Comparison of ENCODE assay signal across 18 cellular contexts in genomic region chr12:51008329-51008728, GRCh38. TPM values are rescaled to one million over a fixed set of nuclear protein-coding genes. Genes with fewer than 3 reads are reported as not detected.
DNase-seq lines count a peak whose midpoint lies in the region; ATAC-seq and TF ChIP-seq lines count a peak whose summit lies in the region.
"Had no signal": no experiment of that assay in that cellular context is flagged by ENCODE, and none has a peak within 500 bp of the region (broad histone marks: within the 10 kb centered on the region; RNA-seq: fewer than 3 reads in every experiment).

No MANE protein-coding gene starts in this region.

- peak overlapping the region; percentile 92 for H3K27ac Mint-ChIP-seq in activated T-cell treated with anti-CD3 and anti-CD28 coated beads, Interleukin-2, amount 50 U/mL, for 72 hours
- H3K27ac Mint-ChIP-seq: type B pancreatic cell had no signal

- no peak for ATAC-seq in activated T-cell treated with anti-CD3 and anti-CD28 coated beads, Interleukin-2, amount 50 U/mL, for 72 hours (replicated peaks in 1 of 2)
- ATAC-seq in HG02970 (IDR thresholded peaks at IDR 0.05; ENCODE audit: low FRiP score, unreplicated experiment), result no peak
- ATAC-seq: K562 had no signal

- no peaks in the 10 kb centered on the region for H3K9me3 ChIP-seq in prostate gland
- H3K9me3 ChIP-seq in tibial nerve, result no peaks in the 10 kb centered on the region
- H3K9me3 ChIP-seq: Peyer's patch, right lobe of liver had no signal

- H3K4me3 ChIP-seq in prostate gland (no peak overlapping the region), tibial nerve (peak overlapping the region in 1 of 4 donors; percentile 22)
- H3K4me3 ChIP-seq: K562, Peyer's patch, right lobe of liver had no signal

- TF ChIP-seq CTCF in prostate gland (IDR thresholded peaks at IDR 0.05) (no peak), tibial nerve (IDR thresholded peaks at IDR 0.05) (no peak)

- H3K36me3 Mint-ChIP-seq in activated T-cell treated with anti-CD3 and anti-CD28 coated beads, Interleukin-2, amount 50 U/mL, for 72 hours (ENCODE audit: insufficient read depth in 2 of 2), result peaks cover 3 to 25% of the 10 kb centered on the region in 2 donors

- peaks cover 5% of the 10 kb centered on the region for H3K4me1 ChIP-seq in prostate gland (replicated peaks)
- H3K4me1 ChIP-seq in tibial nerve, result peaks cover 0 to 41% (median 9%) of the 10 kb centered on the region in 4 donors
- H3K4me1 ChIP-seq: right lobe of liver had no signal

- H3K27me3 ChIP-seq in prostate gland (replicated peaks; ENCODE audit: insufficient read depth) (no peaks in the 10 kb centered on the region), tibial nerve (no peaks in the 10 kb centered on the region)
- H3K27me3 ChIP-seq: brain microvascular endothelial cell, Peyer's patch, right lobe of liver had no signal

- no peak for TF ChIP-seq EP300 in tibial nerve (IDR thresholded peaks at IDR 0.05)

- no peaks in the 10 kb centered on the region for H3K36me3 ChIP-seq in prostate gland
- H3K36me3 ChIP-seq in tibial nerve, result peaks cover 0 to 45% (median 8%) of the 10 kb centered on the region in 3 donors

- no peak for DNase-seq in activated T-cell treated with anti-CD3 and anti-CD28 coated beads, Interleukin-2, amount 50 U/mL, for 72 hours
- DNase-seq in activated T-cell treated with anti-CD3 and anti-CD28 coated beads, Interleukin-2, amount 50 U/mL, for 1 hour, result no peak
- DNase-seq in caudate nucleus (lab: John Stamatoyannopoulos, UW) (no peak), prostate gland (ENCODE audit: low spot score) (no peak), tibial nerve (ENCODE audit: low spot score in 2 of 2) (no peak), H4 (ENCODE audit: low spot score) (no peak)
- DNase-seq in stimulated activated CD4-positive, alpha-beta T cell treated with anti-CD3 and anti-CD28 coated beads, Interleukin-2, amount 100 ng/mL, for 24 hours, result no peak
- DNase-seq: brain microvascular endothelial cell, DMS79 treated with DMSO at 0.1 percent for 48 hours, mesenchymal stem cell, NCI-H1048, NCI-H774 had no signal

- no peak overlapping the region for H3K4me3 Mint-ChIP-seq in activated T-cell treated with anti-CD3 and anti-CD28 coated beads, Interleukin-2, amount 50 U/mL, for 72 hours
- H3K4me3 Mint-ChIP-seq: type B pancreatic cell had no signal

- H3K27ac ChIP-seq in caudate nucleus (ENCODE audit: low read depth, low read length), result peak overlapping the region; percentile 85
- H3K27ac ChIP-seq in prostate gland, result peak overlapping the region; percentile 33 to 66
- H3K27ac ChIP-seq in tibial nerve, result peak overlapping the region; percentile 59 to 87 (median 72)
- H3K27ac ChIP-seq: brain microvascular endothelial cell had no signal

- no peaks in the 10 kb centered on the region for H3K9me3 Mint-ChIP-seq in activated T-cell treated with anti-CD3 and anti-CD28 coated beads, Interleukin-2, amount 50 U/mL, for 72 hours
- H3K9me3 Mint-ChIP-seq: type B pancreatic cell had no signal

- intact Hi-C loops in prostate gland (cut with DNase I), result no loop called here

- no peak for TF ChIP-seq POLR2A in prostate gland (IDR thresholded peaks at IDR 0.05)
- no peak for TF ChIP-seq POLR2A in tibial nerve (IDR thresholded peaks at IDR 0.05)

- peaks cover 37% of the 10 kb centered on the region for H3K4me1 Mint-ChIP-seq in activated T-cell treated with anti-CD3 and anti-CD28 coated beads, Interleukin-2, amount 50 U/mL, for 72 hours (ENCODE audit: low read depth)

- H3K27me3 Mint-ChIP-seq in activated T-cell treated with anti-CD3 and anti-CD28 coated beads, Interleukin-2, amount 50 U/mL, for 72 hours (ENCODE audit: low read depth), result no peaks in the 10 kb centered on the region
- H3K27me3 Mint-ChIP-seq: type B pancreatic cell had no signal

- 100% methylated on average over 1 of the region's 1 CpG for WGBS in prostate gland
- 90 to 93% methylated on average over 1 of the region's 1 CpG for WGBS in tibial nerve, 2 donors

RNA-seq across cellular contexts. Expression of gene SLC11A2, which starts 17.9 kb away (rescaled TPM):
- total RNA-seq in activated T-cell treated with anti-CD3 and anti-CD28 coated beads, Interleukin-2, amount 50 U/mL, for 72 hours, result 10 to 100 TPM; 44.8 to 54.5 TPM
- total RNA-seq in prostate gland (10 to 100 TPM; 61.8 to 64.5 TPM), tibial nerve (10 to 100 TPM; 44.0 to 81.9 (median 51.2) TPM)
- total RNA-seq in H4 (2014; rRNA removed; shearing (Covaris generic)), result 19.9 and 21.5 TPM in 2 replicates

RNA-seq across cellular contexts. Expression of gene LETMD1, which starts 39.8 kb away (rescaled TPM):
- total RNA-seq in activated T-cell treated with anti-CD3 and anti-CD28 coated beads, Interleukin-2, amount 50 U/mL, for 72 hours, result 100 to 1,000 TPM; 120 to 129 TPM
- total RNA-seq in prostate gland (10 to 100 TPM; 63.3 to 63.6 TPM), tibial nerve (10 to 100 TPM; 52.3 to 72.4 (median 66.7) TPM)
- 20.2 and 32.1 TPM in 2 replicates for total RNA-seq in H4 (2014; rRNA removed; shearing (Covaris generic))

RNA-seq across cellular contexts. Expression of gene HIGD1C, which starts 56.0 kb away (rescaled TPM):
- not detected for total RNA-seq in activated T-cell treated with anti-CD3 and anti-CD28 coated beads, Interleukin-2, amount 50 U/mL, for 72 hours
- total RNA-seq in prostate gland (not detected), tibial nerve (not detected)
- not detected in 2 replicates for total RNA-seq in H4 (2014; rRNA removed; shearing (Covaris generic))
- total RNA-seq: H1, K562, Peyer's patch, right lobe of liver had no signal
